ENCODE assay signal across 30 cellular contexts in genomic region chr16:57510016-57510871, GRCh38. TPM values are rescaled to one million over a fixed set of nuclear protein-coding genes. Genes with fewer than 3 reads are reported as not detected.
A peak's percentile ranks its signal among the peaks of the same experiment; 100 is the strongest.
DNase-seq lines count a peak whose midpoint lies in the region; ATAC-seq and TF ChIP-seq lines count a peak whose summit lies in the region.
"Had no signal": no experiment of that assay in that cellular context is flagged by ENCODE, and none has a peak within 500 bp of the region (broad histone marks: within the 10 kb centered on the region; RNA-seq: fewer than 3 reads in every experiment).

No MANE protein-coding gene starts in this region.

- POLR2A ChIA-PET in IMR-90 (lab: Charles Lee; ENCODE audit: unreplicated experiment) = no interaction called here
- POLR2A ChIA-PET in naive thymus-derived CD4-positive, alpha-beta T cell (lab: Charles Lee) = interaction anchor here (0.6 kb wide), 1 partner anchor 23 kb away, joined by 3 read pairs; no protein-coding TSS in a partner anchor

- WGBS in IMR-90 (ENCODE audit: extremely low coverage in 2 of 2, insufficient read length in 1 of 2), 2 experiments = 38% methylated on average over 4 of the region's 10 CpGs; no CpG with 5 or more reads in 1 of the 2 experiments

- no TSS peak for BruUV-seq in IMR-90 (replicated peaks; lab: Mats Ljungman, UMichigan)

- no peak overlapping the region for H3K23ac ChIP-seq in IMR-90 (ENCODE audit: low read depth, low read length)

- H3K27ac ChIP-seq in BLaER1 = no peak overlapping the region
- H3K27ac ChIP-seq in IMR-90 (ENCODE audit: insufficient read depth, low read length) = no peak overlapping the region
- H3K27ac ChIP-seq in naive thymus-derived CD4-positive, alpha-beta T cell (ENCODE audit: low read depth, low read length) = no peak overlapping the region
- H3K27ac ChIP-seq: heart left ventricle, left lung, Peyer's patch, SJCRH30, thyroid gland had no signal

- dilution Hi-C loops in IMR-90 (cut with HindIII; ENCODE audit: low sequenced_read_pairs, unreplicated experiment) = no loop called here

- H3K36me3 ChIP-seq in BLaER1 (peaks cover 19% of the 10 kb centered on the region), IMR-90 (ENCODE audit: control insufficient read depth, insufficient read depth, low read length) (peaks cover 5% of the 10 kb centered on the region; the same call in 1 of the 2 replicates)
- peaks cover 0 to 15% (median 0%) of the 10 kb centered on the region in 3 experiments for H3K36me3 ChIP-seq in naive thymus-derived CD4-positive, alpha-beta T cell (ENCODE audit: control insufficient read depth in 2 of 3, insufficient read depth in 3 of 3, low read length in 3 of 3)
- H3K36me3 ChIP-seq: HAP-1, left lung, Peyer's patch, SJCRH30, thyroid gland had no signal

- H3K27me3 ChIP-seq in BLaER1 (no peaks in the 10 kb centered on the region), IMR-90 (ENCODE audit: control insufficient read depth, insufficient read depth, low read length) (peaks cover 30% of the 10 kb centered on the region)
- H3K27me3 ChIP-seq in naive thymus-derived CD4-positive, alpha-beta T cell (ENCODE audit: control insufficient read depth in 2 of 2, insufficient read depth in 2 of 2, low read length in 2 of 2) = no peaks in the 10 kb centered on the region
- H3K27me3 ChIP-seq: heart left ventricle, left lung, Peyer's patch, thyroid gland had no signal

- H3K4me3 ChIP-seq in BLaER1 = no peak overlapping the region
- no peak overlapping the region for H3K4me3 ChIP-seq in IMR-90 (ENCODE audit: insufficient read depth, low read depth, low read length)
- H3K4me3 ChIP-seq in naive thymus-derived CD4-positive, alpha-beta T cell (ENCODE audit: low read length) = no peak overlapping the region
- H3K4me3 ChIP-seq: HAP-1, heart left ventricle, left lung, mucosa of descending colon, Peyer's patch, SJCRH30, thyroid gland had no signal

- no peak overlapping the region for H2BK15ac ChIP-seq in IMR-90 (ENCODE audit: low read depth, low read length)

- H4K8ac ChIP-seq in IMR-90 (ENCODE audit: low read depth in 2 of 2, low read length in 2 of 2) = no peak overlapping the region

- no peak for ATAC-seq in IMR-90 (ENCODE audit: low read depth)
- ATAC-seq in naive thymus-derived CD4-positive, alpha-beta T cell = no peak
- ATAC-seq: activated CD8-positive, alpha-beta T cell treated with anti-CD3 and anti-CD28 coated beads, Interleukin-2, amount 10 ng/mL, durations not matched to agents 7 days and 5 days; left lung; mucosa of descending colon; stimulated activated naive CD8-positive, alpha-beta T cell treated with anti-CD3 and anti-CD28 coated beads, Interleukin-15, Interleukin-2, amounts not matched to agents 100 U/mL and 50 U/mL, for 24 hours had no signal

- H3K27ac Mint-ChIP-seq in nephron progenitor cell = peak overlapping the region; percentile 88
- no peak overlapping the region for H3K27ac Mint-ChIP-seq in naive thymus-derived CD4-positive, alpha-beta T cell
- H3K27ac Mint-ChIP-seq: activated CD8-positive, alpha-beta T cell treated with anti-CD3 and anti-CD28 coated beads, Interleukin-2, amount 10 ng/mL, durations not matched to agents 7 days and 5 days; activated naive CD8-positive, alpha-beta T cell treated with anti-CD3 and anti-CD28 coated beads, Interleukin-2, amount 10 ng/mL, durations not matched to agents 7 days and 5 days had no signal

- no peak overlapping the region for H4K91ac ChIP-seq in IMR-90 (ENCODE audit: insufficient read depth, low read depth, low read length)

- H3K4ac ChIP-seq in IMR-90 (ENCODE audit: low read depth, low read length) = no peak overlapping the region

- no peak overlapping the region for H2AFZ ChIP-seq in IMR-90 (replicated peaks; ENCODE audit: low read length, poor library complexity)

- no peak for TF ChIP-seq RAD21 in IMR-90 (IDR thresholded peaks at IDR 0.05; ENCODE audit: low read length)

- H3K9ac ChIP-seq in BLaER1 (no peak overlapping the region), IMR-90 (ENCODE audit: low read depth, low read length) (no peak overlapping the region)

- no peak overlapping the region for H3K56ac ChIP-seq in IMR-90 (ENCODE audit: extremely low read depth, insufficient read depth, low read length)

- no peaks in the 10 kb centered on the region for H3K9me3 Mint-ChIP-seq in nephron progenitor cell
- no peaks in the 10 kb centered on the region for H3K9me3 Mint-ChIP-seq in naive thymus-derived CD4-positive, alpha-beta T cell
- H3K9me3 Mint-ChIP-seq: activated naive CD8-positive, alpha-beta T cell treated with anti-CD3 and anti-CD28 coated beads, Interleukin-2, amount 10 ng/mL, durations not matched to agents 7 days and 5 days had no signal

- CTCF ChIA-PET in IMR-90 (lab: Yijun Ruan, JAX) = interaction anchor here (0.5 to 2.2 kb wide), 2 partner anchors 10 to 13 kb away, joined by 7 read pairs; no protein-coding TSS in a partner anchor
- CTCF ChIA-PET in naive thymus-derived CD4-positive, alpha-beta T cell (lab: Charles Lee) = interaction anchor here (0.6 to 1.0 kb wide), 2 partner anchors 27 to 117 kb away, joined by 3 read pairs; no protein-coding TSS in a partner anchor

- no peak overlapping the region for H4K5ac ChIP-seq in IMR-90 (ENCODE audit: low read depth, low read length)

- no peak for DNase-seq in IMR-90
- peak; percentile 100 for DNase-seq in islet precursor cell
- no peak for DNase-seq in nephron progenitor cell
- DNase-seq in NK-92 treated with Interleukin-12 subunit alpha and Interleukin-12 subunit beta, amount 100 ng/mL, for 24 hours (lab: John Stamatoyannopoulos, UW) = no peak
- DNase-seq in naive thymus-derived CD4-positive, alpha-beta T cell = no peak
- no peak for DNase-seq in ecto neural progenitor cell (ENCODE audit: low spot score)
- DNase-seq in NK-92 (lab: John Stamatoyannopoulos, UW; ENCODE audit: unreplicated experiment) = no peak
- DNase-seq: ACHN; activated CD8-positive, alpha-beta T cell treated with anti-CD3 and anti-CD28 coated beads, Interleukin-2, amount 10 ng/mL, durations not matched to agents 7 days and 5 days; activated effector memory CD4-positive, alpha-beta T cell treated with anti-CD3 and anti-CD28 coated beads, Interleukin-2, amount 50 U/mL, for 16 hours; activated naive CD8-positive, alpha-beta T cell treated with anti-CD3 and anti-CD28 coated beads, Interleukin-2, amount 10 ng/mL, durations not matched to agents 7 days and 5 days; activated T-cell treated with anti-CD3 and anti-CD28 coated beads for 4 hours; C1 segment of cervical spinal cord; effector CD8-positive, alpha-beta T cell; foreskin fibroblast; mucosa of descending colon; NCI-H1105 treated with DMSO at 0.1 percent for 48 hours; NCI-H2107; Peyer's patch; SJCRH30; stimulated activated CD4-positive, alpha-beta T cell treated with anti-CD3 and anti-CD28 coated beads, Interleukin-12 subunit alpha, Interleukin-12 subunit beta, amount 100 ng/mL, for 4 hours; stimulated activated CD4-positive, alpha-beta T cell treated with anti-CD3 and anti-CD28 coated beads, Interleukin-4, amount 100 ng/mL, for 24 hours; stimulated activated naive CD8-positive, alpha-beta T cell treated with anti-CD3 and anti-CD28 coated beads, Interleukin-15, Interleukin-2, amounts not matched to agents 100 U/mL and 50 U/mL, for 24 hours; thyroid gland had no signal

- H3K9me1 ChIP-seq in IMR-90 (ENCODE audit: insufficient read depth, low read length) = no peaks in the 10 kb centered on the region

- H3K4me2 ChIP-seq in BLaER1 (0 out of 2 replicates have a peak overlapping the region, but pooled peaks have one; percentile 13), IMR-90 (ENCODE audit: low read depth, low read length) (no peak overlapping the region)

- H2BK5ac ChIP-seq in IMR-90 (ENCODE audit: low read depth, low read length, poor library complexity, severe bottlenecking) = no peak overlapping the region

- H3K4me1 Mint-ChIP-seq in nephron progenitor cell = peaks cover 57% of the 10 kb centered on the region
- H3K4me1 Mint-ChIP-seq in naive thymus-derived CD4-positive, alpha-beta T cell = no peaks in the 10 kb centered on the region

- H3K9me3 ChIP-seq in BLaER1 = no peaks in the 10 kb centered on the region
- no peaks in the 10 kb centered on the region for H3K9me3 ChIP-seq in IMR-90 (ENCODE audit: control insufficient read depth, insufficient read depth, low read length)
- H3K9me3 ChIP-seq in naive thymus-derived CD4-positive, alpha-beta T cell (ENCODE audit: control insufficient read depth in 2 of 3, low read length in 3 of 3) = no peaks in the 10 kb centered on the region
- H3K9me3 ChIP-seq: HAP-1, heart left ventricle, left lung, mucosa of descending colon, Peyer's patch, SJCRH30, thyroid gland had no signal

- H3K79me1 ChIP-seq in IMR-90 (ENCODE audit: low read depth in 1 of 2, low read length in 2 of 2) = no peaks in the 10 kb centered on the region

- no peak overlapping the region for H3K14ac ChIP-seq in IMR-90 (replicated peaks; ENCODE audit: low read depth, low read length)

- intact Hi-C loops in IMR-90 (cut with micrococcal nuclease) = no loop called here
- intact Hi-C loops in naive thymus-derived CD4-positive, alpha-beta T cell (cut with micrococcal nuclease) = no loop called here

- H2AK5ac ChIP-seq in IMR-90 (ENCODE audit: low read depth, low read length) = no peak overlapping the region

- no peak for TF ChIP-seq CTCF in IMR-90 (conservative IDR thresholded peaks at IDR 0.05; ENCODE audit: low read depth, low read length)
- no peak for TF ChIP-seq CTCF in nephron progenitor cell (IDR thresholded peaks at IDR 0.05)

- H2BK120ac ChIP-seq in IMR-90 (ENCODE audit: low read depth, low read length) = no peak overlapping the region

- H3K4me1 ChIP-seq in BLaER1 (peaks cover 36% of the 10 kb centered on the region), IMR-90 (ENCODE audit: control insufficient read depth, insufficient read depth, low read length) (no peaks in the 10 kb centered on the region)
- H3K4me1 ChIP-seq in naive thymus-derived CD4-positive, alpha-beta T cell (ENCODE audit: control insufficient read depth in 2 of 2, insufficient read depth in 2 of 2, low read length in 2 of 2) = no peaks in the 10 kb centered on the region
- H3K4me1 ChIP-seq: SJCRH30 had no signal

- peak overlapping the region; percentile 13 for H2AK9ac ChIP-seq in IMR-90 (replicated peaks; ENCODE audit: low read depth, low read length, poor library complexity)

- H3K18ac ChIP-seq in IMR-90 (ENCODE audit: low read depth, low read length) = no peak overlapping the region

- TF ChIP-seq POLR2A in IMR-90 (IDR thresholded peaks at IDR 0.05; ENCODE audit: low read depth, low read length) = no peak

- peaks cover under 1% of the 10 kb centered on the region for H3K36me3 Mint-ChIP-seq in nephron progenitor cell (ENCODE audit: low read depth)
- peaks cover 0 to 9% (median 0%) of the 10 kb centered on the region in 5 donors for H3K36me3 Mint-ChIP-seq in naive thymus-derived CD4-positive, alpha-beta T cell
- H3K36me3 Mint-ChIP-seq: activated naive CD8-positive, alpha-beta T cell treated with anti-CD3 and anti-CD28 coated beads, Interleukin-2, amount 10 ng/mL, durations not matched to agents 7 days and 5 days had no signal

- peaks cover 4% of the 10 kb centered on the region for H3K27me3 Mint-ChIP-seq in nephron progenitor cell (ENCODE audit: low read depth, poor library complexity)
- no peaks in the 10 kb centered on the region for H3K27me3 Mint-ChIP-seq in naive thymus-derived CD4-positive, alpha-beta T cell
- H3K27me3 Mint-ChIP-seq: activated naive CD8-positive, alpha-beta T cell treated with anti-CD3 and anti-CD28 coated beads, Interleukin-2, amount 10 ng/mL, durations not matched to agents 7 days and 5 days had no signal

- H2BK20ac ChIP-seq in IMR-90 (ENCODE audit: low read depth, low read length) = no peak overlapping the region

- in situ Hi-C loops in IMR-90 (cut with MboI; ENCODE audit: low sequenced_read_pairs) = no loop called here

- H4K20me1 ChIP-seq in BLaER1 = no peaks in the 10 kb centered on the region
- no peaks in the 10 kb centered on the region for H4K20me1 ChIP-seq in IMR-90 (ENCODE audit: insufficient read depth, low read length)

- H3K4me3 Mint-ChIP-seq in nephron progenitor cell = no peak overlapping the region
- H3K4me3 Mint-ChIP-seq in naive thymus-derived CD4-positive, alpha-beta T cell = no peak overlapping the region
- H3K4me3 Mint-ChIP-seq: activated CD8-positive, alpha-beta T cell treated with anti-CD3 and anti-CD28 coated beads, Interleukin-2, amount 10 ng/mL, durations not matched to agents 7 days and 5 days; activated naive CD8-positive, alpha-beta T cell treated with anti-CD3 and anti-CD28 coated beads, Interleukin-2, amount 10 ng/mL, durations not matched to agents 7 days and 5 days had no signal

RNA-seq across cellular contexts. Expression of gene DOK4, which starts 24.0 kb away (rescaled TPM):
- total RNA-seq in IMR-90 (2012; rRNA removed) = 20.3 and 22.0 TPM in 2 replicates
- 25.9 and 30.1 TPM in 2 replicates for polyA plus RNA-seq in IMR-90 (2012; rRNA removed)
- polyA plus RNA-seq in IMR-90 (2012; cell fraction: cytosol; rRNA removed) = 18.4 and 29.8 TPM in 2 replicates
- 50.8 and 77.6 TPM in 2 replicates for polyA plus RNA-seq in IMR-90 (2012; cell fraction: nucleus; rRNA removed; ENCODE audit: low replicate concordance)
- 1 to 10 TPM; 2.2 to 4.0 (median 2.9) TPM for total RNA-seq in naive thymus-derived CD4-positive, alpha-beta T cell
- 1 to 10 TPM; 1.6 to 4.6 TPM for polyA plus RNA-seq in naive thymus-derived CD4-positive, alpha-beta T cell

RNA-seq across cellular contexts. Expression of gene CCDC102A, which starts 26.1 kb away (rescaled TPM):
- total RNA-seq in IMR-90 (2012; rRNA removed) = 5.4 and 5.6 TPM in 2 replicates
- polyA plus RNA-seq in IMR-90 (2012; rRNA removed) = 8.5 and 11.4 TPM in 2 replicates
- 20.6 and 24.3 TPM in 2 replicates for polyA plus RNA-seq in IMR-90 (2012; cell fraction: cytosol; rRNA removed)
- polyA plus RNA-seq in IMR-90 (2012; cell fraction: nucleus; rRNA removed; ENCODE audit: low replicate concordance) = 9.6 and 18.3 TPM in 2 replicates
- 10 to 100 TPM in 1 of 5 experiments, 1 to 10 TPM in 4; 3.5 to 12.7 (median 7.1) TPM for total RNA-seq in naive thymus-derived CD4-positive, alpha-beta T cell
- polyA plus RNA-seq in naive thymus-derived CD4-positive, alpha-beta T cell = 1 to 10 TPM; 3.0 to 9.4 TPM

RNA-seq across cellular contexts. Expression of gene ADGRG5, which starts 32.2 kb away (rescaled TPM):
- not detected in 2 replicates for total RNA-seq in IMR-90 (2012; rRNA removed)
- not detected in 2 replicates for polyA plus RNA-seq in IMR-90 (2012; rRNA removed)
- polyA plus RNA-seq in IMR-90 (2012; cell fraction: cytosol; rRNA removed) = 0.02 TPM in 1 of 2 replicates, not detected in the other
- 0.04 TPM in 1 of 2 replicates, not detected in the other for polyA plus RNA-seq in IMR-90 (2012; cell fraction: nucleus; rRNA removed; ENCODE audit: low replicate concordance)
- 10 to 100 TPM in 2 of 5 experiments, 1 to 10 TPM in 1, under 1 TPM in 2; 0.67 to 16.1 (median 2.7) TPM for total RNA-seq in naive thymus-derived CD4-positive, alpha-beta T cell
- polyA plus RNA-seq in naive thymus-derived CD4-positive, alpha-beta T cell = 1 to 10 TPM in 1 of 2 donors, under 1 TPM in 1; 0.43 to 1.3 TPM
- total RNA-seq: Daoy, NCI-H460, SJCRH30 had no signal

RNA-seq across cellular contexts. Expression of gene POLR2C, which starts 47.8 kb away (rescaled TPM):
- 188 and 340 TPM in 2 replicates for total RNA-seq in IMR-90 (2012; rRNA removed)
- polyA plus RNA-seq in IMR-90 (2012; rRNA removed) = 136 and 137 TPM in 2 replicates
- polyA plus RNA-seq in IMR-90 (2012; cell fraction: cytosol; rRNA removed) = 149 and 181 TPM in 2 replicates
- polyA plus RNA-seq in IMR-90 (2012; cell fraction: nucleus; rRNA removed; ENCODE audit: low replicate concordance) = 110 and 114 TPM in 2 replicates
- 10 to 100 TPM; 63.4 to 96.3 (median 81.4) TPM for total RNA-seq in naive thymus-derived CD4-positive, alpha-beta T cell
- 10 to 100 TPM; 45.0 to 55.7 TPM for polyA plus RNA-seq in naive thymus-derived CD4-positive, alpha-beta T cell
